Comparison of ENCODE assay signal across 8 cellular contexts in genomic region chr7:150686030-150686626, GRCh38. TPM values are rescaled to one million over a fixed set of nuclear protein-coding genes. Genes with fewer than 3 reads are reported as not detected.
DNase-seq lines count a peak whose midpoint lies in the region; ATAC-seq lines count a peak whose summit lies in the region.

No MANE protein-coding gene starts in this region.

- H3K36me3 Mint-ChIP-seq in T-helper 1 cell treated with Interleukin-12 subunit alpha and Interleukin-12 subunit beta and Interleukin-4 antibody, amounts not matched to agents 30 μg/mL and 1 μg/mL, for 36 hours (ENCODE audit: low read depth) = peaks cover 73% of the 10 kb centered on the region
- peaks cover 46% of the 10 kb centered on the region for H3K36me3 Mint-ChIP-seq in central memory CD8-positive, alpha-beta T cell (ENCODE audit: insufficient read depth)
- peaks cover 63% of the 10 kb centered on the region for H3K36me3 Mint-ChIP-seq in natural killer cell treated with Interleukin-12 subunit alpha and Interleukin-12 subunit beta and Interleukin-15 and Interleukin-18, amount 100 ng/mL, for 72 hours

- peaks cover 51% of the 10 kb centered on the region for H3K9me3 Mint-ChIP-seq in T-helper 1 cell treated with Interleukin-12 subunit alpha and Interleukin-12 subunit beta and Interleukin-4 antibody, amounts not matched to agents 30 μg/mL and 1 μg/mL, for 36 hours
- peaks cover 16% of the 10 kb centered on the region for H3K9me3 Mint-ChIP-seq in central memory CD8-positive, alpha-beta T cell
- H3K9me3 Mint-ChIP-seq in natural killer cell treated with Interleukin-12 subunit alpha and Interleukin-12 subunit beta and Interleukin-15 and Interleukin-18, amount 100 ng/mL, for 72 hours = peaks cover 7% of the 10 kb centered on the region

- peak overlapping the region; percentile 95 for H3K27ac Mint-ChIP-seq in T-helper 1 cell treated with Interleukin-12 subunit alpha and Interleukin-12 subunit beta and Interleukin-4 antibody, amounts not matched to agents 30 μg/mL and 1 μg/mL, for 36 hours
- peak overlapping the region; percentile 98 for H3K27ac Mint-ChIP-seq in central memory CD8-positive, alpha-beta T cell (ENCODE audit: low read depth)
- H3K27ac Mint-ChIP-seq in natural killer cell treated with Interleukin-12 subunit alpha and Interleukin-12 subunit beta and Interleukin-15 and Interleukin-18, amount 100 ng/mL, for 72 hours = peak overlapping the region; percentile 100

- H3K4me1 Mint-ChIP-seq in T-helper 1 cell treated with Interleukin-12 subunit alpha and Interleukin-12 subunit beta and Interleukin-4 antibody, amounts not matched to agents 30 μg/mL and 1 μg/mL, for 36 hours (ENCODE audit: low read depth) = peaks cover 69% of the 10 kb centered on the region
- peaks cover 84% of the 10 kb centered on the region for H3K4me1 Mint-ChIP-seq in central memory CD8-positive, alpha-beta T cell
- H3K4me1 Mint-ChIP-seq in natural killer cell treated with Interleukin-12 subunit alpha and Interleukin-12 subunit beta and Interleukin-15 and Interleukin-18, amount 100 ng/mL, for 72 hours (ENCODE audit: low read depth in 2 of 2) = peaks cover 63 to 84% of the 10 kb centered on the region in 2 donors

- ATAC-seq in HG03558 (IDR thresholded peaks at IDR 0.05; ENCODE audit: extremely low read depth, unreplicated experiment) = peak; percentile 8
- ATAC-seq in central memory CD8-positive, alpha-beta T cell (replicated peaks; ENCODE audit: extremely low read depth, poor library complexity, severe bottlenecking) = peak; percentile 52
- peak; percentile 55 to 62 for ATAC-seq in natural killer cell treated with Interleukin-12 subunit alpha and Interleukin-12 subunit beta and Interleukin-15 and Interleukin-18, amount 100 ng/mL, for 72 hours

- no peaks in the 10 kb centered on the region for H3K27me3 Mint-ChIP-seq in T-helper 1 cell treated with Interleukin-12 subunit alpha and Interleukin-12 subunit beta and Interleukin-4 antibody, amounts not matched to agents 30 μg/mL and 1 μg/mL, for 36 hours (ENCODE audit: low read depth)
- no peaks in the 10 kb centered on the region for H3K27me3 Mint-ChIP-seq in central memory CD8-positive, alpha-beta T cell
- no peaks in the 10 kb centered on the region for H3K27me3 Mint-ChIP-seq in natural killer cell treated with Interleukin-12 subunit alpha and Interleukin-12 subunit beta and Interleukin-15 and Interleukin-18, amount 100 ng/mL, for 72 hours

- DNase-seq in T-helper 1 cell (no peak), NCI-H82 treated with DMSO at 0.1 percent for 48 hours (lab: John Stamatoyannopoulos, UW; ENCODE audit: unreplicated experiment) (no peak), activated gamma-delta T cell (lab: John Stamatoyannopoulos, UW) (no peak)
- no peak for DNase-seq in central memory CD8-positive, alpha-beta T cell (ENCODE audit: low spot score in 2 of 2)
- DNase-seq in natural killer cell treated with Interleukin-12 subunit alpha and Interleukin-12 subunit beta and Interleukin-15 and Interleukin-18, amount 100 ng/mL, for 72 hours (ENCODE audit: low spot score) = no peak
- no peak for DNase-seq in stimulated activated CD4-positive, alpha-beta T cell treated with anti-CD3 and anti-CD28 coated beads, Interleukin-4, amount 100 ng/mL, for 24 hours

- peak overlapping the region; percentile 94 for H3K4me3 Mint-ChIP-seq in T-helper 1 cell treated with Interleukin-12 subunit alpha and Interleukin-12 subunit beta and Interleukin-4 antibody, amounts not matched to agents 30 μg/mL and 1 μg/mL, for 36 hours
- H3K4me3 Mint-ChIP-seq in central memory CD8-positive, alpha-beta T cell = peak overlapping the region; percentile 95
- H3K4me3 Mint-ChIP-seq in natural killer cell treated with Interleukin-12 subunit alpha and Interleukin-12 subunit beta and Interleukin-15 and Interleukin-18, amount 100 ng/mL, for 72 hours = peak overlapping the region; percentile 100

RNA-seq across cellular contexts. Expression of gene GIMAP2, which starts 0.6 kb away (rescaled TPM):
- total RNA-seq in natural killer cell treated with Interleukin-12 subunit alpha and Interleukin-12 subunit beta and Interleukin-15 and Interleukin-18, amount 100 ng/mL, for 72 hours = 10 to 100 TPM; 26.1 to 39.2 TPM

RNA-seq across cellular contexts. Expression of gene GIMAP1, which starts 30.3 kb away (rescaled TPM):
- total RNA-seq in natural killer cell treated with Interleukin-12 subunit alpha and Interleukin-12 subunit beta and Interleukin-15 and Interleukin-18, amount 100 ng/mL, for 72 hours = 1 to 10 TPM; 6.6 to 8.8 TPM

RNA-seq across cellular contexts. Expression of gene GIMAP5, which starts 51.1 kb away (rescaled TPM):
- 100 to 1,000 TPM in 1 of 2 donors, 10 to 100 TPM in 1; 75.5 to 136 TPM for total RNA-seq in natural killer cell treated with Interleukin-12 subunit alpha and Interleukin-12 subunit beta and Interleukin-15 and Interleukin-18, amount 100 ng/mL, for 72 hours

RNA-seq across cellular contexts. Expression of gene GIMAP6, which starts 53.9 kb away (rescaled TPM):
- total RNA-seq in natural killer cell treated with Interleukin-12 subunit alpha and Interleukin-12 subunit beta and Interleukin-15 and Interleukin-18, amount 100 ng/mL, for 72 hours = 10 to 100 TPM; 55.8 to 88.4 TPM

Comparison
In these comparisons a context has a peak if more than half of its experiments do, and no peak if none do; other contexts are left out.
1. ATAC-seq: peak in every context shown above with its lines; median percentile 58 in natural killer cell treated with Interleukin-12 subunit alpha and Interleukin-12 subunit beta and Interleukin-15 and Interleukin-18, amount 100 ng/mL, for 72 hours; 52 in central memory CD8-positive, alpha-beta T cell; 8 in HG03558.